1 cellular context compared by ENCODE assay signal in genomic region chr1:191453487-191453886, GRCh38.
TF ChIP-seq lines count a peak whose summit lies in the region.

No MANE protein-coding gene starts in this region.

TF ChIP-seq in SK-N-SH, 30 proteins besides CTCF, POLR2A, EP300 and RAD21 (continued from another document):
- no peak for TF ChIP-seq MEF2A (IDR thresholded peaks at IDR 0.05; ENCODE audit: borderline replicate concordance, low read depth)
